1 cellular context compared by ENCODE assay signal in genomic region chr5:141680751-141681201, GRCh38.
TF ChIP-seq lines count a peak whose summit lies in the region.

No MANE protein-coding gene starts in this region.

TF ChIP-seq in GM12891, 5 proteins besides CTCF, POLR2A, EP300 and RAD21 (continued from another document):
- TF ChIP-seq TAF1 (IDR thresholded peaks at IDR 0.05; ENCODE audit: low read depth, low read length): no peak
